In the genomic region with DNA sequence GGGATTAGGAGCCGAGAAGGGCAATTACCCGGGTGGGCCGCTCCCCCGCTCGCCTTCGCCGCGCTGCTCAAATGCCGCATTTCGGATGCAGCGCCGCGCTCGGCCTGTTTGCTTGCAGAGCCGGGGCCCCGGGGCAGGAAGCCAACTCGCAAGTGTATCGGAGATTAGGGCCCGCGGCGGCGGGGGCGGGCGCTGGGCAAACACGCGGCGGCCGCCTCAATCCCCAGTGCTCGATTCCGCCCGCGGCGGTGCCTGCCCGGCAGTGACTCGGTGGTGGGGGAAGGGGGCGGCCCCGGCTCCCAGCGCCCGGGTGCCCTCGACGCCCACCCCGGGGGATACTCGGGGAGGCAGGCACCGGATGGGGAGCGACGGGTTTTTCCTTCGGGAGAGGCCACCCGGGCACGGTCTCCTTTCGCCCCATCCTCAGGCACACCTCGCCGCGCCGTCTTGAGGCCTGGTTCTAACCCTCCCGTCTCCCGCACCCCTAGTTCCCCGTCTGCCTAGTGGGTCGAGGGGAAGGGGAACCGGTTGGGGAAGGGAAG, we compare ENCODE assay signal across 1 cellular context.
TF ChIP-seq lines count a peak whose summit lies in the region.

No MANE protein-coding gene starts in this region.

TF ChIP-seq in IMR-90, 13 proteins besides CTCF, POLR2A, EP300 and RAD21:
- TF ChIP-seq NFE2L2 (IDR thresholded peaks at IDR 0.05; ENCODE audit: low read depth, low read length) (no peak), MAZ (IDR thresholded peaks at IDR 0.05; ENCODE audit: borderline replicate concordance, low read depth, low read length) (no peak), MXI1 (IDR thresholded peaks at IDR 0.05; ENCODE audit: borderline replicate concordance, low read depth, low read length) (no peak), BHLHE40 (IDR thresholded peaks at IDR 0.05; ENCODE audit: low read depth, low read length) (no peak), FOS (IDR thresholded peaks at IDR 0.05; ENCODE audit: low read depth, low read length) (no peak), CEBPB (IDR thresholded peaks at IDR 0.05; ENCODE audit: low read depth, low read length) (no peak), MAFK (IDR thresholded peaks at IDR 0.05; ENCODE audit: low read depth, low read length) (no peak), SMC3 (IDR thresholded peaks at IDR 0.05; ENCODE audit: low read depth, low read length) (no peak), CHD1 (IDR thresholded peaks at IDR 0.05; ENCODE audit: low read depth, low read length) (no peak), RFX5 (IDR thresholded peaks at IDR 0.05; ENCODE audit: low read depth, low read length) (no peak), RCOR1 (IDR thresholded peaks at IDR 0.05; ENCODE audit: insufficient replicate concordance, low read length) (no peak)
- TF ChIP-seq, protein P1, sequence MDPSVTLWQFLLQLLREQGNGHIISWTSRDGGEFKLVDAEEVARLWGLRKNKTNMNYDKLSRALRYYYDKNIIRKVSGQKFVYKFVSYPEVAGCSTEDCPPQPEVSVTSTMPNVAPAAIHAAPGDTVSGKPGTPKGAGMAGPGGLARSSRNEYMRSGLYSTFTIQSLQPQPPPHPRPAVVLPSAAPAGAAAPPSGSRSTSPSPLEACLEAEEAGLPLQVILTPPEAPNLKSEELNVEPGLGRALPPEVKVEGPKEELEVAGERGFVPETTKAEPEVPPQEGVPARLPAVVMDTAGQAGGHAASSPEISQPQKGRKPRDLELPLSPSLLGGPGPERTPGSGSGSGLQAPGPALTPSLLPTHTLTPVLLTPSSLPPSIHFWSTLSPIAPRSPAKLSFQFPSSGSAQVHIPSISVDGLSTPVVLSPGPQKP (IDR thresholded peaks at IDR 0.05; ENCODE audit: borderline replicate concordance, low read depth, low read length) = no peak
- TF ChIP-seq, protein P2, sequence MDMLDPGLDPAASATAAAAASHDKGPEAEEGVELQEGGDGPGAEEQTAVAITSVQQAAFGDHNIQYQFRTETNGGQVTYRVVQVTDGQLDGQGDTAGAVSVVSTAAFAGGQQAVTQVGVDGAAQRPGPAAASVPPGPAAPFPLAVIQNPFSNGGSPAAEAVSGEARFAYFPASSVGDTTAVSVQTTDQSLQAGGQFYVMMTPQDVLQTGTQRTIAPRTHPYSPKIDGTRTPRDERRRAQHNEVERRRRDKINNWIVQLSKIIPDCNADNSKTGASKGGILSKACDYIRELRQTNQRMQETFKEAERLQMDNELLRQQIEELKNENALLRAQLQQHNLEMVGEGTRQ (IDR thresholded peaks at IDR 0.05; ENCODE audit: low read depth, low read length) = no peak
